In genomic region chr14:105400016-105400415, GRCh38 we compare ENCODE assay signal across 13 cellular contexts. TPM values are rescaled to one million over a fixed set of nuclear protein-coding genes. Genes with fewer than 3 reads are reported as not detected.
DNase-seq lines count a peak whose midpoint lies in the region; ATAC-seq and TF ChIP-seq lines count a peak whose summit lies in the region.
"Had no signal": no experiment of that assay in that cellular context is flagged by ENCODE, and none has a peak within 500 bp of the region (broad histone marks: within the 10 kb centered on the region; RNA-seq: fewer than 3 reads in every experiment).

No MANE protein-coding gene starts in this region.

- H3K27me3 Mint-ChIP-seq in dendritic cell treated with granulocyte-macrophage colony-stimulating factor and Interleukin-4, amounts not matched to agents 40 ng/mL and 50 ng/mL, for 4 days, result no peaks in the 10 kb centered on the region
- H3K27me3 Mint-ChIP-seq: memory B cell had no signal

- H3K27me3 ChIP-seq in heart left ventricle (no peaks in the 10 kb centered on the region), OCI-LY3 (ENCODE audit: low read depth, low read length) (no peaks in the 10 kb centered on the region), skeletal muscle tissue (ENCODE audit: control insufficient read depth in 3 of 3, insufficient read depth in 3 of 3, low read length in 3 of 3) (no peaks in the 10 kb centered on the region), lower lobe of right lung (ENCODE audit: low read depth) (no peaks in the 10 kb centered on the region)

- intact Hi-C loops in heart left ventricle (cut with DNase I) (no loop called here), cardiac septum (cut with DNase I) (no loop called here), lower leg skin (cut with DNase I; ENCODE audit: low total_unique reads) (no loop called here), lower lobe of right lung (cut with DNase I) (no loop called here)
- intact Hi-C loops in dendritic cell treated with granulocyte-macrophage colony-stimulating factor and Interleukin-4, amounts not matched to agents 40 ng/mL and 50 ng/mL, for 4 days (cut with micrococcal nuclease), result no loop called here

- H3K4me1 Mint-ChIP-seq in dendritic cell treated with granulocyte-macrophage colony-stimulating factor and Interleukin-4, amounts not matched to agents 40 ng/mL and 50 ng/mL, for 4 days (ENCODE audit: low read depth), result peaks cover 70% of the 10 kb centered on the region

- peaks cover 38% of the 10 kb centered on the region for H3K36me3 Mint-ChIP-seq in dendritic cell treated with granulocyte-macrophage colony-stimulating factor and Interleukin-4, amounts not matched to agents 40 ng/mL and 50 ng/mL, for 4 days (ENCODE audit: low read depth)

- no peak for ATAC-seq in heart left ventricle
- no peak for ATAC-seq in lower lobe of right lung

- peaks cover 0 to 24% (median 0%) of the 10 kb centered on the region in 12 donors for H3K9me3 ChIP-seq in heart left ventricle
- H3K9me3 ChIP-seq in OCI-LY3 (ENCODE audit: insufficient read depth, low read length), result peaks cover 10% of the 10 kb centered on the region
- H3K9me3 ChIP-seq in skeletal muscle tissue (ENCODE audit: control insufficient read depth in 3 of 3, low read length in 3 of 3), result no peaks in the 10 kb centered on the region
- no peaks in the 10 kb centered on the region for H3K9me3 ChIP-seq in lower lobe of right lung

- 91 to 98% (median 93%) methylated on average over 7 to 9 of the region's 9 CpGs for WGBS in heart left ventricle, 4 donors
- 98 to 100% methylated on average over 5 to 7 of the region's 9 CpGs for WGBS in lower leg skin, 2 donors

- no peaks in the 10 kb centered on the region for H3K9me3 Mint-ChIP-seq in dendritic cell treated with granulocyte-macrophage colony-stimulating factor and Interleukin-4, amounts not matched to agents 40 ng/mL and 50 ng/mL, for 4 days
- H3K9me3 Mint-ChIP-seq: memory B cell had no signal

- H4K20me1 ChIP-seq in OCI-LY3 (ENCODE audit: insufficient read depth, low read length), result no peaks in the 10 kb centered on the region

- no peak for TF ChIP-seq POLR2A in heart left ventricle (IDR thresholded peaks at IDR 0.05)
- TF ChIP-seq POLR2A in lower leg skin (IDR thresholded peaks at IDR 0.05), result no peak

- H3K79me2 ChIP-seq in OCI-LY3 (ENCODE audit: low read length), result peaks cover 17% of the 10 kb centered on the region

- no peak overlapping the region for H3K9ac ChIP-seq in OCI-LY3 (ENCODE audit: low read length)
- peak overlapping the region in 1 of 3 donors; percentile 96 for H3K9ac ChIP-seq in skeletal muscle tissue (ENCODE audit: low read depth in 1 of 3, low read length in 3 of 3)

- TF ChIP-seq CTCF in heart left ventricle (IDR thresholded peaks at IDR 0.05), result no peak
- no peak for TF ChIP-seq CTCF in OCI-LY3 (IDR thresholded peaks at IDR 0.05; ENCODE audit: low read depth, low read length)
- no peak for TF ChIP-seq CTCF in lower leg skin (IDR thresholded peaks at IDR 0.05)
- TF ChIP-seq CTCF in lower lobe of right lung (IDR thresholded peaks at IDR 0.05), result no peak

- H3K27ac ChIP-seq in heart left ventricle, result peak overlapping the region in 6 of 12 donors; percentile 39 to 97 (median 92)
- no peak overlapping the region for H3K27ac ChIP-seq in OCI-LY3 (ENCODE audit: low read length)
- peak overlapping the region; percentile 21 for H3K27ac ChIP-seq in skeletal muscle tissue (ENCODE audit: low read depth, low read length)
- no peak overlapping the region for H3K27ac ChIP-seq in lower lobe of right lung

- H2AFZ ChIP-seq in OCI-LY3 (ENCODE audit: low read depth, low read length), result no peak overlapping the region

- peak overlapping the region in 4 of 12 donors; percentile 74 to 92 (median 82) for H3K4me3 ChIP-seq in heart left ventricle
- H3K4me3 ChIP-seq in OCI-LY3 (ENCODE audit: low read length), result peak overlapping the region; percentile 93; the same call in 1 of the 2 replicates
- peak overlapping the region in 2 of 3 donors; percentile 85 to 90 for H3K4me3 ChIP-seq in skeletal muscle tissue (ENCODE audit: low read length in 3 of 3)
- no peak overlapping the region for H3K4me3 ChIP-seq in lower leg skin (ENCODE audit: low read depth, poor library complexity, severe bottlenecking)
- H3K4me3 ChIP-seq in lower lobe of right lung, result no peak overlapping the region

- H3K36me3 ChIP-seq in heart left ventricle (peaks cover 0 to 14% (median 9%) of the 10 kb centered on the region in 9 donors), OCI-LY3 (replicated peaks; ENCODE audit: low read depth, low read length) (peaks cover 45% of the 10 kb centered on the region), skeletal muscle tissue (ENCODE audit: control insufficient read depth in 3 of 3, insufficient read depth in 3 of 3, low read length in 3 of 3) (peaks cover 8 to 16% (median 8%) of the 10 kb centered on the region in 3 donors), lower lobe of right lung (no peaks in the 10 kb centered on the region)

- H3K4me2 ChIP-seq in OCI-LY3 (ENCODE audit: low read length), result no peak overlapping the region; the same call in 1 of the 2 replicates

- peaks cover 0 to 29% (median 23%) of the 10 kb centered on the region in 12 donors for H3K4me1 ChIP-seq in heart left ventricle
- H3K4me1 ChIP-seq in OCI-LY3 (ENCODE audit: low read length), result peaks cover 28% of the 10 kb centered on the region
- H3K4me1 ChIP-seq in skeletal muscle tissue (ENCODE audit: control insufficient read depth in 3 of 3, insufficient read depth in 3 of 3, low read length in 3 of 3), result peaks cover 23 to 31% (median 30%) of the 10 kb centered on the region in 3 donors
- H3K4me1 ChIP-seq in lower lobe of right lung, result peaks cover 22% of the 10 kb centered on the region

- H3K4me3 Mint-ChIP-seq in dendritic cell treated with granulocyte-macrophage colony-stimulating factor and Interleukin-4, amounts not matched to agents 40 ng/mL and 50 ng/mL, for 4 days, result no peak overlapping the region

- DNase-seq in heart left ventricle (peak in 3 of 5 donors; percentile 23 to 48 (median 24)), cardiac septum (ENCODE audit: low spot score) (no peak), putamen (ENCODE audit: low spot score) (no peak), lower leg skin (ENCODE audit: low spot score in 2 of 2) (no peak), lower lobe of right lung (no peak)
- DNase-seq: activated effector memory CD4-positive, alpha-beta T cell treated with Interleukin-2 at 50 U/mL for 16 hours; GF-D8; NCI-H69; retina had no signal

- peak overlapping the region; percentile 93 for H3K27ac Mint-ChIP-seq in dendritic cell treated with granulocyte-macrophage colony-stimulating factor and Interleukin-4, amounts not matched to agents 40 ng/mL and 50 ng/mL, for 4 days
- H3K27ac Mint-ChIP-seq: memory B cell had no signal

RNA-seq across cellular contexts. Expression of gene TEX22, which starts 1.7 kb away (rescaled TPM):
- total RNA-seq in heart left ventricle (1 to 10 TPM in 1 of 9 donors, under 1 TPM in 6, not detected in 2; 0.14 to 1.8 (median 0.82) TPM), cardiac septum (0.46 TPM), skeletal muscle tissue (under 0.01 TPM), lower leg skin (under 1 TPM in 2 of 4 donors, not detected in 2; 0.17 to 0.34 TPM), lower lobe of right lung (3.8 TPM)
- polyA plus RNA-seq in heart left ventricle, result under 1 TPM in 1 of 2 donors, not detected in 1; 0.06 TPM

RNA-seq across cellular contexts. Expression of gene MTA1, which starts 19.6 kb away (rescaled TPM):
- total RNA-seq in heart left ventricle (100 to 1,000 TPM in 7 of 9 donors, 10 to 100 TPM in 2; 71.8 to 169 (median 109) TPM), cardiac septum (140 TPM), skeletal muscle tissue (19.3 TPM), lower leg skin (10 to 100 TPM; 39.3 to 56.7 (median 46.4) TPM), lower lobe of right lung (69.7 TPM)
- polyA plus RNA-seq in heart left ventricle, result 100 to 1,000 TPM; 103 to 191 TPM

Comparison
In these comparisons a context has a peak if more than half of its experiments do, and no peak if none do; other contexts are left out.
1. DNase-seq: peak in heart left ventricle (3 of 5); none in cardiac septum (single experiment), putamen (single experiment), lower leg skin (0 of 2) and lower lobe of right lung (single experiment).
2. H3K4me3 ChIP-seq: peak in OCI-LY3 (single experiment) and skeletal muscle tissue (2 of 3); none in lower leg skin (single experiment) and lower lobe of right lung (single experiment).